In genomic region chr12:109279525-109279924, GRCh38 we compare ENCODE assay signal across 32 cellular contexts. TPM values are rescaled to one million over a fixed set of nuclear protein-coding genes. Genes with fewer than 3 reads are reported as not detected.
"Had no signal": no experiment of that assay in that cellular context is flagged by ENCODE, and none has a peak within 500 bp of the region (broad histone marks: within the 10 kb centered on the region; RNA-seq: fewer than 3 reads in every experiment).

No MANE protein-coding gene starts in this region.

- H3K9me3 ChIP-seq: ascending aorta had no signal

- FAIRE-seq: bronchial epithelial cell, TTC549 had no signal

- H3K27me3 ChIP-seq: ascending aorta, cardiac muscle cell had no signal

- ATAC-seq: activated CD8-positive, alpha-beta memory T cell treated with anti-CD3 and anti-CD28 coated beads, Interleukin-2, amount 10 ng/mL, durations not matched to agents 7 days and 5 days; activated CD8-positive, alpha-beta T cell treated with anti-CD3 and anti-CD28 coated beads, Interleukin-2, amount 10 ng/mL, durations not matched to agents 7 days and 5 days; activated naive CD8-positive, alpha-beta T cell treated with anti-CD3 and anti-CD28 coated beads, Interleukin-2, amount 50 U/mL, for 24 hours had no signal

- H3K27ac ChIP-seq: ascending aorta, cardiac muscle cell, VCaP had no signal

- H3K4me3 ChIP-seq: ascending aorta, cardiac muscle cell had no signal

- H3K4me1 ChIP-seq: ascending aorta had no signal

- DNase-seq: activated B cell treated with CpG ODN at 0.5 μM for 24 hours; activated CD4-positive, alpha-beta memory T cell treated with anti-CD3 and anti-CD28 coated beads, Interleukin-2, amount 10 ng/mL, durations not matched to agents 7 days and 5 days; activated CD4-positive, alpha-beta T cell treated with anti-CD3 and anti-CD28 coated beads for 4 hours; activated CD4-positive, alpha-beta T cell treated with anti-CD3 and anti-CD28 coated beads, Interleukin-2, amount 10 ng/mL, durations not matched to agents 24 days and 14 days; activated CD4-positive, alpha-beta T cell treated with anti-CD3 and anti-CD28 coated beads, Interleukin-2, amount 50 U/mL, for 1 hour; activated CD4-positive, alpha-beta T cell treated with anti-CD3 and anti-CD28 coated beads, Interleukin-2, amount 50 U/mL, for 4 hours; activated CD4-positive, CD25-positive, alpha-beta regulatory T cell treated with anti-CD3 and anti-CD28 coated beads, Interleukin-2, amount 50 U/mL, for 72 hours; activated CD8-positive, alpha-beta memory T cell treated with anti-CD3 and anti-CD28 coated beads for 24 hours; activated CD8-positive, alpha-beta memory T cell treated with anti-CD3 and anti-CD28 coated beads, Interleukin-2, amount 10 ng/mL, durations not matched to agents 7 days and 5 days; activated CD8-positive, alpha-beta memory T cell treated with anti-CD3 and anti-CD28 coated beads, Interleukin-2, amount 50 U/mL, for 48 hours; activated CD8-positive, alpha-beta T cell treated with anti-CD3 and anti-CD28 coated beads, Interleukin-2, amount 10 ng/mL, durations not matched to agents 7 days and 5 days; activated effector memory CD4-positive, alpha-beta T cell treated with Interleukin-2 at 50 U/mL for 16 hours; activated gamma-delta T cell; activated naive CD4-positive, alpha-beta T cell treated with anti-CD3 and anti-CD28 coated beads, Interleukin-2, amount 10 ng/mL, durations not matched to agents 7 days and 5 days; activated naive CD4-positive, alpha-beta T cell treated with Interleukin-2 at 50 U/mL for 16 hours; activated naive CD8-positive, alpha-beta T cell treated with anti-CD3 and anti-CD28 coated beads, Interleukin-2, amount 10 ng/mL, durations not matched to agents 7 days and 5 days; activated naive CD8-positive, alpha-beta T cell treated with anti-CD3 and anti-CD28 coated beads, Interleukin-2, amount 50 U/mL, for 24 hours; activated T-cell treated with anti-CD3 and anti-CD28 coated beads, Interleukin-2, amount 50 U/mL, for 24 hours; activated T-cell treated with anti-CD3 and anti-CD28 coated beads, Interleukin-2, amount 50 U/mL, for 48 hours; amygdala; anterior cingulate cortex; caudate nucleus; cerebellar nuclear complex; T-helper 1 cell; T-helper 2 cell; T-helper 9 cell had no signal

- H3K36me3 ChIP-seq: ascending aorta, cardiac muscle cell had no signal

RNA-seq across cellular contexts. Expression of gene FOXN4, which starts 29.6 kb away (rescaled TPM):
- total RNA-seq: activated B cell treated with CpG ODN at 0.5 μM for 24 hours; activated CD4-positive, alpha-beta memory T cell treated with anti-CD3 and anti-CD28 coated beads, Interleukin-2, amount 10 ng/mL, durations not matched to agents 7 days and 5 days; activated CD4-positive, alpha-beta T cell treated with anti-CD3 and anti-CD28 coated beads, Interleukin-2, amount 10 ng/mL, durations not matched to agents 24 days and 14 days; activated CD8-positive, alpha-beta memory T cell treated with anti-CD3 and anti-CD28 coated beads, Interleukin-2, amount 10 ng/mL, durations not matched to agents 7 days and 5 days; activated CD8-positive, alpha-beta T cell treated with anti-CD3 and anti-CD28 coated beads, Interleukin-2, amount 10 ng/mL, durations not matched to agents 7 days and 5 days; activated naive CD8-positive, alpha-beta T cell treated with anti-CD3 and anti-CD28 coated beads, Interleukin-2, amount 10 ng/mL, durations not matched to agents 7 days and 5 days; activated T-helper 2 cell treated with anti-CD3 and anti-CD28 coated beads, Interferon-gamma antibody, Interleukin-2, Interleukin-4, amounts not matched to agents 10 μg/mL and 5 μg/mL and 100 μg/mL, durations not matched to agents 14 hours and 24 hours and 36 hours; ascending aorta; bronchial epithelial cell had no signal
